In the genomic region with DNA sequence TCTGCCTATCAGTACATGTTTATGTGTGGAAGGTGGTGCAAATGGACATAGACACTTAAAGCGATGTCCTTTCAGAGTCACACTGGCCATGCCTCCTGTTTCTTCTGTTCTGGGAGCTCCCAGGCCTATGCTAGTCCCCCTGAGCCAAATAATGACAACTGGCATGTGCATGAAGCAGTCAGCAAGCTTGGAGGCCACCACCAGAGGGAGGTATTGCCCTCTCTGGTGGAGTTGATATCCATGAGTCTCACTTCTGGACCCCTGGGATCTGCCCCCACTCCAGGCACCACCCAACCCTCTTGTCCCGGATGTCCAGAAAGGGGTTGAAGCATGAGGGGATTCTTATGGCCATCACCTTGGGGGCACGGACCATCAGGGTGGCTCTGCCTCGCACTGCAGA, we compare ENCODE assay signal across 8 cellular contexts.
DNase-seq lines count a peak whose midpoint lies in the region; ATAC-seq and TF ChIP-seq lines count a peak whose summit lies in the region.

No MANE protein-coding gene starts in this region.

- no peaks in the 10 kb centered on the region for H3K9me2 ChIP-seq in SU-DHL-6 (replicated peaks; ENCODE audit: insufficient read depth, low read length)

- no peak overlapping the region for H3K9ac ChIP-seq in SU-DHL-6 (ENCODE audit: low read length)

- DNase-seq in NCI-H748 (lab: John Stamatoyannopoulos, UW; ENCODE audit: unreplicated experiment), result peak; percentile 37
- no peak for DNase-seq in NCI-H748 treated with DMSO at 0.1 percent for 48 hours (lab: John Stamatoyannopoulos, UW)
- peak; percentile 31 for DNase-seq in fibroblast of the aortic adventitia (ENCODE audit: low read depth)
- peak; percentile 15 for DNase-seq in stimulated activated CD4-positive, alpha-beta T cell treated with anti-CD3 and anti-CD28 coated beads, Interleukin-1b, Interleukin-23, amount 100 ng/mL, for 48 hours
- DNase-seq in cortex of kidney (lab: John Stamatoyannopoulos, UW), result no peak

- H4K20me1 ChIP-seq in SU-DHL-6 (ENCODE audit: low read depth, low read length), result no peaks in the 10 kb centered on the region

- H3F3A ChIP-seq in SU-DHL-6 (ENCODE audit: insufficient read depth), result no peaks in the 10 kb centered on the region

- H3K27ac ChIP-seq in SU-DHL-6 (ENCODE audit: low read depth, low read length), result no peak overlapping the region

- H3K27me3 ChIP-seq in SU-DHL-6 (ENCODE audit: low read length), result no peaks in the 10 kb centered on the region

- H3K4me2 ChIP-seq in SU-DHL-6 (ENCODE audit: low read depth, low read length, poor library complexity, severe bottlenecking), result no peak overlapping the region

- no peaks in the 10 kb centered on the region for H3K79me2 ChIP-seq in SU-DHL-6 (ENCODE audit: insufficient read depth, low read length)

- peak; percentile 51 for ATAC-seq in HG02938 (IDR thresholded peaks at IDR 0.05; ENCODE audit: unreplicated experiment)
- no peak for ATAC-seq in GM18858 (IDR thresholded peaks at IDR 0.05; ENCODE audit: unreplicated experiment)

- no peak overlapping the region for H2AFZ ChIP-seq in SU-DHL-6 (ENCODE audit: low read depth, low read length, severe bottlenecking)

- H3K4me3 ChIP-seq in SU-DHL-6 (ENCODE audit: insufficient read depth, low read length, poor library complexity, severe bottlenecking) (no peak overlapping the region), fibroblast of the aortic adventitia (ENCODE audit: low read depth, low read length) (no peak overlapping the region)

- H3K9me3 ChIP-seq in SU-DHL-6 (ENCODE audit: insufficient read depth, low read length), result no peaks in the 10 kb centered on the region

- H3K36me3 ChIP-seq in SU-DHL-6 (ENCODE audit: low read length), result no peaks in the 10 kb centered on the region

- TF ChIP-seq CTCF in SU-DHL-6 (IDR thresholded peaks at IDR 0.05; ENCODE audit: insufficient read depth, low read length, poor library complexity, severe bottlenecking), result peak; percentile 38
- TF ChIP-seq CTCF in fibroblast of the aortic adventitia (IDR thresholded peaks at IDR 0.05; ENCODE audit: insufficient read depth, low read length), result peak; percentile 60

Comparison
In these comparisons a context has a peak if more than half of its experiments do, and no peak if none do; other contexts are left out.
1. DNase-seq: peak in NCI-H748 (single experiment), fibroblast of the aortic adventitia (single experiment) and stimulated activated CD4-positive, alpha-beta T cell treated with anti-CD3 and anti-CD28 coated beads, Interleukin-1b, Interleukin-23, amount 100 ng/mL, for 48 hours (single experiment); none in NCI-H748 treated with DMSO at 0.1 percent for 48 hours (single experiment) and cortex of kidney (single experiment).